Comparison of ENCODE assay signal across 8 cellular contexts in genomic region chr17:20908373-20909273, GRCh38.
DNase-seq lines count a peak whose midpoint lies in the region; ATAC-seq and TF ChIP-seq lines count a peak whose summit lies in the region.

No MANE protein-coding gene starts in this region.

- DNase-seq in GM13976 (ENCODE audit: low spot score) = peak; percentile 95
- peak; percentile 68 for DNase-seq in NCI-H2227 treated with DMSO at 0.1 percent for 48 hours (lab: John Stamatoyannopoulos, UW)
- DNase-seq in activated CD4-positive, alpha-beta T cell treated with anti-CD3 and anti-CD28 coated beads, Interleukin-2, amount 50 U/mL, for 24 hours (ENCODE audit: low read depth in 1 of 2, low spot score in 1 of 2) = peak; percentile 57 to 67
- peak; percentile 27 for DNase-seq in cortex of kidney (lab: John Stamatoyannopoulos, UW)
- peak; percentile 95 for DNase-seq in left kidney (ENCODE audit: low read depth, low spot score)
- peak; percentile 57 to 70 for DNase-seq in stimulated activated CD4-positive, alpha-beta T cell treated with anti-CD3 and anti-CD28 coated beads, Interleukin-1b, Interleukin-23, amount 100 ng/mL, for 4 hours (ENCODE audit: low read depth in 2 of 2)
- DNase-seq in NCI-H774 (lab: John Stamatoyannopoulos, UW) = no peak

- peak; percentile 58 for ATAC-seq in HG02938 (IDR thresholded peaks at IDR 0.05; ENCODE audit: unreplicated experiment)

- peak; percentile 51 for TF ChIP-seq CTCF in GM13976 (IDR thresholded peaks at IDR 0.05; ENCODE audit: borderline replicate concordance, control extremely low read depth, extremely low read depth, insufficient read depth, missing control alignments)

- in situ Hi-C loops in GM13976 (cut with MboI; ENCODE audit: low sequenced_read_pairs, unreplicated experiment) = no loop called here
